16 cellular contexts compared by ENCODE assay signal in genomic region chr1:151401860-151402259, GRCh38. TPM values are rescaled to one million over a fixed set of nuclear protein-coding genes. Genes with fewer than 3 reads are reported as not detected.
A peak's percentile ranks its signal among the peaks of the same experiment; 100 is the strongest.
DNase-seq lines count a peak whose midpoint lies in the region; ATAC-seq and TF ChIP-seq lines count a peak whose summit lies in the region.
"Had no signal": no experiment of that assay in that cellular context is flagged by ENCODE, and none has a peak within 500 bp of the region (broad histone marks: within the 10 kb centered on the region; RNA-seq: fewer than 3 reads in every experiment).

No MANE protein-coding gene starts in this region.

- H3K4me3 Mint-ChIP-seq in CD4-positive, alpha-beta T cell: peak overlapping the region; percentile 93
- H3K4me3 Mint-ChIP-seq in GM23338: no peak overlapping the region
- H3K4me3 Mint-ChIP-seq in naive thymus-derived CD8-positive, alpha-beta T cell: peak overlapping the region in 6 of 10 donors; percentile 22 to 95 (median 44)

- peaks cover 35% of the 10 kb centered on the region for H4K20me1 ChIP-seq in GM23338 (replicated peaks; ENCODE audit: insufficient read depth)

- H2AFZ ChIP-seq in GM23338: no peak overlapping the region

- no peak overlapping the region for H3K4me2 ChIP-seq in GM23338

- H3K9me3 ChIP-seq in CD4-positive, alpha-beta T cell (ENCODE audit: control insufficient read depth, low read length): no peaks in the 10 kb centered on the region
- H3K9me3 ChIP-seq: esophagus squamous epithelium had no signal

- no peak overlapping the region for H3K4me3 ChIP-seq in GM23338
- H3K4me3 ChIP-seq: esophagus squamous epithelium had no signal

- no peaks in the 10 kb centered on the region for H3K9me2 ChIP-seq in GM23338 (ENCODE audit: insufficient read depth)

- no peak for TF ChIP-seq CTCF in CD4-positive, alpha-beta T cell (IDR thresholded peaks at IDR 0.05)
- no peak for TF ChIP-seq CTCF in GM23338 (conservative IDR thresholded peaks at IDR 0.05; ENCODE audit: low read depth in 2 of 2)
- no peak for TF ChIP-seq CTCF in RWPE1 (conservative IDR thresholded peaks at IDR 0.05; ENCODE audit: low read depth)

- intact Hi-C loops in CD4-positive, alpha-beta T cell (cut with DNase I, micrococcal nuclease): loop anchor here in 1 of 2 experiments (5.0 kb wide), 1 partner anchor 55 kb away; the partner anchor contains the start of gene POGZ

- H3K4me1 Mint-ChIP-seq in CD4-positive, alpha-beta T cell (ENCODE audit: low read depth): peaks cover 27% of the 10 kb centered on the region
- H3K4me1 Mint-ChIP-seq in GM23338: peaks cover 5% of the 10 kb centered on the region
- H3K4me1 Mint-ChIP-seq in naive thymus-derived CD8-positive, alpha-beta T cell: peaks cover 16 to 27% (median 25%) of the 10 kb centered on the region in 4 donors

- H3K27ac ChIP-seq in CD4-positive, alpha-beta T cell (ENCODE audit: low read depth, low read length): no peak overlapping the region
- peak overlapping the region; percentile 60 for H3K27ac ChIP-seq in GM23338 (ENCODE audit: low read depth)
- no peak overlapping the region for H3K27ac ChIP-seq in RWPE1

- peaks cover 77% of the 10 kb centered on the region for H3K36me3 Mint-ChIP-seq in CD4-positive, alpha-beta T cell (ENCODE audit: low read depth)
- H3K36me3 Mint-ChIP-seq in GM23338 (ENCODE audit: low read depth): peaks cover 58% of the 10 kb centered on the region
- H3K36me3 Mint-ChIP-seq in activated naive CD4-positive, alpha-beta T cell treated with anti-CD3 and anti-CD28 coated beads, Interleukin-2, amount 50 U/mL, for 72 hours: peaks cover 30 to 43% of the 10 kb centered on the region in 2 donors
- peaks cover 0 to 64% (median 10%) of the 10 kb centered on the region in 3 donors for H3K36me3 Mint-ChIP-seq in naive thymus-derived CD8-positive, alpha-beta T cell

- no peak for ATAC-seq in CD4-positive, alpha-beta T cell (ENCODE audit: poor library complexity)
- no peak for ATAC-seq in GM23338
- ATAC-seq in activated naive CD4-positive, alpha-beta T cell treated with anti-CD3 and anti-CD28 coated beads, Interleukin-2, amount 50 U/mL, for 72 hours: no peak
- ATAC-seq in naive thymus-derived CD8-positive, alpha-beta T cell: no peak

- CTCF ChIA-PET in CD4-positive, alpha-beta T cell (lab: Charles Lee): interaction anchor here (0.9 kb wide), 1 partner anchor 101 kb away, joined by 4 read pairs; no protein-coding TSS in a partner anchor
- CTCF ChIA-PET in RWPE1 (lab: Yijun Ruan, JAX): no interaction called here

- H3F3A ChIP-seq in GM23338 (replicated peaks; ENCODE audit: low read depth): peaks cover 38% of the 10 kb centered on the region

- H3K27me3 ChIP-seq in CD4-positive, alpha-beta T cell (ENCODE audit: control insufficient read depth, insufficient read depth, low read length): no peaks in the 10 kb centered on the region
- no peaks in the 10 kb centered on the region for H3K27me3 ChIP-seq in GM23338 (ENCODE audit: insufficient read depth)
- H3K27me3 ChIP-seq: esophagus squamous epithelium had no signal

- POLR2A ChIA-PET in CD4-positive, alpha-beta T cell (lab: Charles Lee): interaction anchor here (1.2 kb wide), 1 partner anchor 74 kb away, joined by 3 read pairs; the partner anchor contains the start of gene PI4KB
- POLR2A ChIA-PET in naive thymus-derived CD8-positive, alpha-beta T cell (lab: Charles Lee): interaction anchor here (0.6 kb wide), 2 partner anchors 16 to 56 kb away, joined by 4 read pairs; no protein-coding TSS in a partner anchor
- POLR2A ChIA-PET in RWPE1 (lab: Yijun Ruan, JAX; ENCODE audit: low non-redundant PET): no interaction called here

- H3K36me3 ChIP-seq in GM23338 (ENCODE audit: insufficient read depth): peaks cover 48% of the 10 kb centered on the region

- H3K4me1 ChIP-seq in GM23338 (ENCODE audit: insufficient read depth): peaks cover 5% of the 10 kb centered on the region

- H3K27ac Mint-ChIP-seq in CD4-positive, alpha-beta T cell: peak overlapping the region; percentile 93
- no peak overlapping the region for H3K27ac Mint-ChIP-seq in GM23338
- peak overlapping the region; percentile 22 to 98 for H3K27ac Mint-ChIP-seq in activated naive CD4-positive, alpha-beta T cell treated with anti-CD3 and anti-CD28 coated beads, Interleukin-2, amount 50 U/mL, for 72 hours
- H3K27ac Mint-ChIP-seq in naive thymus-derived CD8-positive, alpha-beta T cell: peak overlapping the region in 7 of 10 donors; percentile 41 to 95 (median 53)

- H3K79me2 ChIP-seq in GM23338 (replicated peaks; ENCODE audit: insufficient read depth): peaks cover 20% of the 10 kb centered on the region

- no peaks in the 10 kb centered on the region for H3K27me3 Mint-ChIP-seq in CD4-positive, alpha-beta T cell
- peaks cover 16% of the 10 kb centered on the region for H3K27me3 Mint-ChIP-seq in GM23338 (ENCODE audit: insufficient read depth, low read depth, poor library complexity)
- no peaks in the 10 kb centered on the region for H3K27me3 Mint-ChIP-seq in naive thymus-derived CD8-positive, alpha-beta T cell

- no peak for DNase-seq in CD4-positive, alpha-beta T cell
- DNase-seq in GM23338 (ENCODE audit: low spot score) (no peak), NCI-H187 treated with DMSO at 0.1 percent for 48 hours (lab: John Stamatoyannopoulos, UW) (no peak), Ammon's horn (ENCODE audit: low spot score) (no peak), RWPE1 (ENCODE audit: low spot score) (no peak), UCSD-AML1 (lab: John Stamatoyannopoulos, UW; ENCODE audit: unreplicated experiment) (no peak)
- DNase-seq in activated naive CD4-positive, alpha-beta T cell treated with anti-CD3 and anti-CD28 coated beads, Interleukin-2, amount 50 U/mL, for 72 hours (ENCODE audit: low spot score in 2 of 2): no peak
- DNase-seq in naive thymus-derived CD8-positive, alpha-beta T cell: no peak
- DNase-seq: cortex of kidney, esophagus squamous epithelium, KG1, kidney glomerular epithelial cell, retina had no signal

- H3K9me3 Mint-ChIP-seq in CD4-positive, alpha-beta T cell: no peaks in the 10 kb centered on the region
- H3K9me3 Mint-ChIP-seq in GM23338: no peaks in the 10 kb centered on the region
- no peaks in the 10 kb centered on the region for H3K9me3 Mint-ChIP-seq in activated naive CD4-positive, alpha-beta T cell treated with anti-CD3 and anti-CD28 coated beads, Interleukin-2, amount 50 U/mL, for 72 hours
- H3K9me3 Mint-ChIP-seq in naive thymus-derived CD8-positive, alpha-beta T cell: no peaks in the 10 kb centered on the region

TF ChIP-seq in GM23338, 12 proteins besides CTCF, POLR2A, EP300 and RAD21:
- TF ChIP-seq, protein P1, sequence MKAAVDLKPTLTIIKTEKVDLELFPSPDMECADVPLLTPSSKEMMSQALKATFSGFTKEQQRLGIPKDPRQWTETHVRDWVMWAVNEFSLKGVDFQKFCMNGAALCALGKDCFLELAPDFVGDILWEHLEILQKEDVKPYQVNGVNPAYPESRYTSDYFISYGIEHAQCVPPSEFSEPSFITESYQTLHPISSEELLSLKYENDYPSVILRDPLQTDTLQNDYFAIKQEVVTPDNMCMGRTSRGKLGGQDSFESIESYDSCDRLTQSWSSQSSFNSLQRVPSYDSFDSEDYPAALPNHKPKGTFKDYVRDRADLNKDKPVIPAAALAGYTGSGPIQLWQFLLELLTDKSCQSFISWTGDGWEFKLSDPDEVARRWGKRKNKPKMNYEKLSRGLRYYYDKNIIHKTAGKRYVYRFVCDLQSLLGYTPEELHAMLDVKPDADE (IDR thresholded peaks at IDR 0.05): no peak
- no peak; the same call in 1 of the 2 replicates for TF ChIP-seq POLR2AphosphoS5 (IDR thresholded peaks at IDR 0.05; ENCODE audit: low read depth)
- TF ChIP-seq STAT1 (IDR thresholded peaks at IDR 0.05; ENCODE audit: unreplicated experiment): no peak
- no peak for TF ChIP-seq ZNF331 (CRISPR knock-in tag; IDR thresholded peaks at IDR 0.05; ENCODE audit: low read depth)
TF ChIP-seq in GM23338: peak in this region for 0.

RNA-seq across cellular contexts. Expression of gene PSMB4, which starts 2.5 kb away (rescaled TPM):
- 100 to 1,000 TPM; 316 to 324 TPM for total RNA-seq in CD4-positive, alpha-beta T cell
- total RNA-seq in GM23338 (2014; rRNA removed; shearing (Covaris generic)): 348 and 352 TPM in 2 replicates
- 417 and 443 TPM in 2 replicates for polyA plus RNA-seq in GM23338 (2016; fragmentation: Nextera tagmentation; extraction: Ambion mirVana)
- 100 to 1,000 TPM; 318 to 462 TPM for total RNA-seq in activated naive CD4-positive, alpha-beta T cell treated with anti-CD3 and anti-CD28 coated beads, Interleukin-2, amount 50 U/mL, for 72 hours
- total RNA-seq in naive thymus-derived CD8-positive, alpha-beta T cell: 100 to 1,000 TPM; 224 to 230 TPM
- 10 to 100 TPM; 47.4 to 57.5 (median 57.3) TPM for polyA plus RNA-seq in naive thymus-derived CD8-positive, alpha-beta T cell

RNA-seq across cellular contexts. Expression of gene SELENBP1, which starts 29.4 kb away (rescaled TPM):
- not detected for total RNA-seq in CD4-positive, alpha-beta T cell
- 13.4 and 14.5 TPM in 2 replicates for total RNA-seq in GM23338 (2014; rRNA removed; shearing (Covaris generic))
- 10.7 and 12.3 TPM in 2 replicates for polyA plus RNA-seq in GM23338 (2016; fragmentation: Nextera tagmentation; extraction: Ambion mirVana)
- total RNA-seq in activated naive CD4-positive, alpha-beta T cell treated with anti-CD3 and anti-CD28 coated beads, Interleukin-2, amount 50 U/mL, for 72 hours: not detected
- total RNA-seq in naive thymus-derived CD8-positive, alpha-beta T cell: not detected
- polyA plus RNA-seq in naive thymus-derived CD8-positive, alpha-beta T cell: not detected
- total RNA-seq: activated CD8-positive, alpha-beta memory T cell treated with anti-CD3 and anti-CD28 coated beads for 36 hours; OCI-LY7; T-helper 1 cell treated with Interleukin-12 subunit alpha and Interleukin-12 subunit beta and Interleukin-4 antibody, amounts not matched to agents 30 ng/mL and 1 ng/mL, for 36 hours had no signal

RNA-seq across cellular contexts. Expression of gene RFX5, which starts 54.8 kb away (rescaled TPM):
- 10 to 100 TPM; 62.0 to 65.7 TPM for total RNA-seq in CD4-positive, alpha-beta T cell
- 44.5 and 48.5 TPM in 2 replicates for total RNA-seq in GM23338 (2014; rRNA removed; shearing (Covaris generic))
- 13.0 and 13.3 TPM in 2 replicates for polyA plus RNA-seq in GM23338 (2016; fragmentation: Nextera tagmentation; extraction: Ambion mirVana)
- 10 to 100 TPM; 56.9 to 61.3 TPM for total RNA-seq in activated naive CD4-positive, alpha-beta T cell treated with anti-CD3 and anti-CD28 coated beads, Interleukin-2, amount 50 U/mL, for 72 hours
- total RNA-seq in naive thymus-derived CD8-positive, alpha-beta T cell: 10 to 100 TPM; 64.5 to 68.3 TPM
- polyA plus RNA-seq in naive thymus-derived CD8-positive, alpha-beta T cell: 10 to 100 TPM; 22.8 to 38.8 (median 23.9) TPM

RNA-seq across cellular contexts. Expression of gene POGZ, which starts 57.4 kb away (rescaled TPM):
- total RNA-seq in CD4-positive, alpha-beta T cell: 10 to 100 TPM; 97.8 to 99.4 TPM
- total RNA-seq in GM23338 (2014; rRNA removed; shearing (Covaris generic)): 65.1 and 72.5 TPM in 2 replicates
- 34.7 and 47.0 TPM in 2 replicates for polyA plus RNA-seq in GM23338 (2016; fragmentation: Nextera tagmentation; extraction: Ambion mirVana)
- total RNA-seq in activated naive CD4-positive, alpha-beta T cell treated with anti-CD3 and anti-CD28 coated beads, Interleukin-2, amount 50 U/mL, for 72 hours: 100 to 1,000 TPM in 1 of 2 donors, 10 to 100 TPM in 1; 89.5 to 104 TPM
- 100 to 1,000 TPM; 101 to 112 TPM for total RNA-seq in naive thymus-derived CD8-positive, alpha-beta T cell
- polyA plus RNA-seq in naive thymus-derived CD8-positive, alpha-beta T cell: 1 to 10 TPM; 5.9 to 9.5 (median 9.0) TPM

Comparison
In these comparisons a context has a peak if more than half of its experiments do, and no peak if none do; other contexts are left out.
1. RNA of gene SELENBP1, which starts 29.4 kb away (total RNA-seq): 13.4 to 14.5 TPM in GM23338; not detected in CD4-positive, alpha-beta T cell, not detected in activated naive CD4-positive, alpha-beta T cell treated with anti-CD3 and anti-CD28 coated beads, Interleukin-2, amount 50 U/mL, for 72 hours and not detected in naive thymus-derived CD8-positive, alpha-beta T cell; every median in the first group is over 10 times any median in the second.